Comparison of ENCODE assay signal across 25 cellular contexts in the genomic region with DNA sequence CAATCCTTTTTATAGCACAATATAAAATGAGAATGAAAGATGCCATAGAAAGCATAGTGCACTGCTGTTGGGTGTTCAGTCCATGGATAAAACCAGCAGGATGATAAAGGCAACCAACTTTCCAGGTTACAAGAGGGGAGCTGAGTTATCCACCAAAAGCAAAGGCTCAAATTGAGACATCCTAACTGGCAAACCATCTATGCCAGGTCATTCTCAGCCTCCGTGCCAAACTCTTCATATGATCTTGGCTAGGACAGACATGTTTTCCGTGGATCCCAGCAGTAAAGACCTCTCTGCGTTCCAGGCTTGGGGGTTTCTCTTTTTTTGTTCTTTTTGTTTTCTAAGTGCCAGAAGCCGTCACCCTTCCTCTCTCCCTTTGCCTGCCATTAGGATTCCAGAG. TPM values are rescaled to one million over a fixed set of nuclear protein-coding genes. Genes with fewer than 3 reads are reported as not detected.
"Had no signal": no experiment of that assay in that cellular context is flagged by ENCODE, and none has a peak within 500 bp of the region (broad histone marks: within the 10 kb centered on the region; RNA-seq: fewer than 3 reads in every experiment).

No MANE protein-coding gene starts in this region.

- H3K27ac ChIP-seq: colonic mucosa, ovary, suprapubic skin, tibial artery, upper lobe of left lung, uterus had no signal

- DNase-seq: colonic mucosa; dermis blood vessel endothelial cell; effector CD4-positive, alpha-beta T cell; foreskin melanocyte; head of caudate nucleus; kidney; left colon; left ventricle myocardium superior; mesendoderm; naive B cell; nucleus accumbens; ovary; right cardiac atrium; stimulated activated CD4-positive, alpha-beta T cell treated with anti-CD3 and anti-CD28 coated beads, Interleukin-2, amount 100 ng/mL, for 48 hours; stimulated activated naive CD4-positive, alpha-beta T cell treated with Interleukin-2 at 50 U/mL for 16 hours; tibial artery; upper lobe of left lung; uterus had no signal

- ATAC-seq: left colon, left ventricle myocardium superior, right cardiac atrium had no signal

- H2AFZ ChIP-seq: hepatocyte had no signal

- H3K4me2 ChIP-seq: hepatocyte, smooth muscle cell had no signal

- H3K4me3 ChIP-seq: colonic mucosa, hepatocyte, lung, ovary, smooth muscle cell, suprapubic skin, tibial artery, upper lobe of left lung, uterus had no signal

- H3K9me3 Mint-ChIP-seq: naive B cell, neural crest cell had no signal

- H3K4me1 ChIP-seq: colonic mucosa, suprapubic skin, tibial artery, uterus had no signal

- H3K4me1 Mint-ChIP-seq: neural crest cell had no signal

- H3K27me3 Mint-ChIP-seq: naive B cell had no signal

- H3K79me2 ChIP-seq: hepatocyte had no signal

- H3K27me3 ChIP-seq: colonic mucosa, hepatocyte, ovary, suprapubic skin, tibial artery, upper lobe of left lung, uterus had no signal

- H3K4me3 Mint-ChIP-seq: naive B cell, neural crest cell had no signal

- H3K36me3 ChIP-seq: ovary, uterus had no signal

- H3K9me3 ChIP-seq: colonic mucosa, ovary, suprapubic skin, tibial artery, upper lobe of left lung, uterus had no signal

RNA-seq across cellular contexts. Expression of a gene that starts 7.3 kb away (rescaled TPM):
- total RNA-seq: kidney, left colon had no signal

RNA-seq across cellular contexts. Expression of a gene that starts 15.0 kb away (rescaled TPM):
- total RNA-seq: dermis blood vessel endothelial cell, kidney, left colon, left ventricle myocardium superior, neural crest cell, posterior vena cava, smooth muscle cell had no signal
- polyA plus RNA-seq: esophagus, ovary, right cardiac atrium had no signal

RNA-seq across cellular contexts. Expression of a gene that starts 21.6 kb away (rescaled TPM):
- total RNA-seq: colonic mucosa, dermis blood vessel endothelial cell, kidney, left colon, left ventricle myocardium superior, lung, neural crest cell, right cardiac atrium, smooth muscle cell, upper lobe of left lung, uterus had no signal

RNA-seq across cellular contexts. Expression of a gene that starts 53.0 kb away (rescaled TPM):
- total RNA-seq: dermis blood vessel endothelial cell, kidney, left colon, left ventricle myocardium superior, neural crest cell, posterior vena cava, right cardiac atrium, smooth muscle cell, uterus had no signal
- polyA plus RNA-seq: esophagus, ovary, right cardiac atrium, smooth muscle cell had no signal
